In genomic region chr6:19713984-19714383, GRCh38 we compare ENCODE assay signal across 3 cellular contexts.
TF ChIP-seq lines count a peak whose summit lies in the region.

No MANE protein-coding gene starts in this region.

TF ChIP-seq in GM23338, 12 proteins besides CTCF, POLR2A, EP300 and RAD21 (continues in another document):
- TF ChIP-seq POLR2AphosphoS5 (IDR thresholded peaks at IDR 0.05; ENCODE audit: low read depth) (no peak), ZNF331 (CRISPR knock-in tag; IDR thresholded peaks at IDR 0.05; ENCODE audit: low read depth) (no peak), STAT1 (IDR thresholded peaks at IDR 0.05; ENCODE audit: unreplicated experiment) (no peak), CREB1 (CRISPR knock-in tag; IDR thresholded peaks at IDR 0.05; ENCODE audit: low read depth) (no peak), JUNB (IDR thresholded peaks at IDR 0.05; ENCODE audit: unreplicated experiment) (no peak), ZNF114 (CRISPR knock-in tag; IDR thresholded peaks at IDR 0.05) (no peak), EZH2 (IDR thresholded peaks at IDR 0.05; ENCODE audit: low read depth, unreplicated experiment) (no peak), NANOG (IDR thresholded peaks at IDR 0.05; ENCODE audit: borderline replicate concordance) (no peak)
- TF ChIP-seq, protein P1, sequence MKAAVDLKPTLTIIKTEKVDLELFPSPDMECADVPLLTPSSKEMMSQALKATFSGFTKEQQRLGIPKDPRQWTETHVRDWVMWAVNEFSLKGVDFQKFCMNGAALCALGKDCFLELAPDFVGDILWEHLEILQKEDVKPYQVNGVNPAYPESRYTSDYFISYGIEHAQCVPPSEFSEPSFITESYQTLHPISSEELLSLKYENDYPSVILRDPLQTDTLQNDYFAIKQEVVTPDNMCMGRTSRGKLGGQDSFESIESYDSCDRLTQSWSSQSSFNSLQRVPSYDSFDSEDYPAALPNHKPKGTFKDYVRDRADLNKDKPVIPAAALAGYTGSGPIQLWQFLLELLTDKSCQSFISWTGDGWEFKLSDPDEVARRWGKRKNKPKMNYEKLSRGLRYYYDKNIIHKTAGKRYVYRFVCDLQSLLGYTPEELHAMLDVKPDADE (IDR thresholded peaks at IDR 0.05): no peak
- TF ChIP-seq, protein P2, sequence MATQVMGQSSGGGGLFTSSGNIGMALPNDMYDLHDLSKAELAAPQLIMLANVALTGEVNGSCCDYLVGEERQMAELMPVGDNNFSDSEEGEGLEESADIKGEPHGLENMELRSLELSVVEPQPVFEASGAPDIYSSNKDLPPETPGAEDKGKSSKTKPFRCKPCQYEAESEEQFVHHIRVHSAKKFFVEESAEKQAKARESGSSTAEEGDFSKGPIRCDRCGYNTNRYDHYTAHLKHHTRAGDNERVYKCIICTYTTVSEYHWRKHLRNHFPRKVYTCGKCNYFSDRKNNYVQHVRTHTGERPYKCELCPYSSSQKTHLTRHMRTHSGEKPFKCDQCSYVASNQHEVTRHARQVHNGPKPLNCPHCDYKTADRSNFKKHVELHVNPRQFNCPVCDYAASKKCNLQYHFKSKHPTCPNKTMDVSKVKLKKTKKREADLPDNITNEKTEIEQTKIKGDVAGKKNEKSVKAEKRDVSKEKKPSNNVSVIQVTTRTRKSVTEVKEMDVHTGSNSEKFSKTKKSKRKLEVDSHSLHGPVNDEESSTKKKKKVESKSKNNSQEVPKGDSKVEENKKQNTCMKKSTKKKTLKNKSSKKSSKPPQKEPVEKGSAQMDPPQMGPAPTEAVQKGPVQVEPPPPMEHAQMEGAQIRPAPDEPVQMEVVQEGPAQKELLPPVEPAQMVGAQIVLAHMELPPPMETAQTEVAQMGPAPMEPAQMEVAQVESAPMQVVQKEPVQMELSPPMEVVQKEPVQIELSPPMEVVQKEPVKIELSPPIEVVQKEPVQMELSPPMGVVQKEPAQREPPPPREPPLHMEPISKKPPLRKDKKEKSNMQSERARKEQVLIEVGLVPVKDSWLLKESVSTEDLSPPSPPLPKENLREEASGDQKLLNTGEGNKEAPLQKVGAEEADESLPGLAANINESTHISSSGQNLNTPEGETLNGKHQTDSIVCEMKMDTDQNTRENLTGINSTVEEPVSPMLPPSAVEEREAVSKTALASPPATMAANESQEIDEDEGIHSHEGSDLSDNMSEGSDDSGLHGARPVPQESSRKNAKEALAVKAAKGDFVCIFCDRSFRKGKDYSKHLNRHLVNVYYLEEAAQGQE (IDR thresholded peaks at IDR 0.05; ENCODE audit: unreplicated experiment): no peak

TF ChIP-seq in IMR-90, 13 proteins besides CTCF, POLR2A, EP300 and RAD21:
- TF ChIP-seq, protein P3, sequence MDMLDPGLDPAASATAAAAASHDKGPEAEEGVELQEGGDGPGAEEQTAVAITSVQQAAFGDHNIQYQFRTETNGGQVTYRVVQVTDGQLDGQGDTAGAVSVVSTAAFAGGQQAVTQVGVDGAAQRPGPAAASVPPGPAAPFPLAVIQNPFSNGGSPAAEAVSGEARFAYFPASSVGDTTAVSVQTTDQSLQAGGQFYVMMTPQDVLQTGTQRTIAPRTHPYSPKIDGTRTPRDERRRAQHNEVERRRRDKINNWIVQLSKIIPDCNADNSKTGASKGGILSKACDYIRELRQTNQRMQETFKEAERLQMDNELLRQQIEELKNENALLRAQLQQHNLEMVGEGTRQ (IDR thresholded peaks at IDR 0.05; ENCODE audit: low read depth, low read length): no peak
- TF ChIP-seq RFX5 (IDR thresholded peaks at IDR 0.05; ENCODE audit: low read depth, low read length) (no peak), BHLHE40 (IDR thresholded peaks at IDR 0.05; ENCODE audit: low read depth, low read length) (no peak), CEBPB (IDR thresholded peaks at IDR 0.05; ENCODE audit: low read depth, low read length) (no peak), MAFK (IDR thresholded peaks at IDR 0.05; ENCODE audit: low read depth, low read length) (peak; percentile 98), RCOR1 (IDR thresholded peaks at IDR 0.05; ENCODE audit: insufficient replicate concordance, low read length) (no peak), ELK1 (IDR thresholded peaks at IDR 0.05; ENCODE audit: borderline replicate concordance, low read depth, low read length) (no peak), MAZ (IDR thresholded peaks at IDR 0.05; ENCODE audit: borderline replicate concordance, low read depth, low read length) (no peak), FOS (IDR thresholded peaks at IDR 0.05; ENCODE audit: low read depth, low read length) (no peak)

TF ChIP-seq in H1, 55 proteins besides CTCF, POLR2A, EP300 and RAD21:
- TF ChIP-seq TAF7 (optimal IDR thresholded peaks at IDR 0.05; ENCODE audit: borderline replicate concordance, low read depth, low read length) (no peak), YY1 (IDR thresholded peaks at IDR 0.05; ENCODE audit: low read depth, low read length) (no peak), MAFK (IDR thresholded peaks at IDR 0.05; ENCODE audit: low read depth, low read length) (peak; percentile 91), SAP30 (IDR thresholded peaks at IDR 0.05; ENCODE audit: insufficient read depth, insufficient replicate concordance, low read length) (no peak), SIN3A (conservative IDR thresholded peaks at IDR 0.05 in 1 of 2, IDR thresholded peaks at IDR 0.05 in 1 of 2; ENCODE audit: low read depth in 1 of 2, low read length in 2 of 2) (no peak)
